16 cellular contexts compared by ENCODE assay signal in the genomic region with DNA sequence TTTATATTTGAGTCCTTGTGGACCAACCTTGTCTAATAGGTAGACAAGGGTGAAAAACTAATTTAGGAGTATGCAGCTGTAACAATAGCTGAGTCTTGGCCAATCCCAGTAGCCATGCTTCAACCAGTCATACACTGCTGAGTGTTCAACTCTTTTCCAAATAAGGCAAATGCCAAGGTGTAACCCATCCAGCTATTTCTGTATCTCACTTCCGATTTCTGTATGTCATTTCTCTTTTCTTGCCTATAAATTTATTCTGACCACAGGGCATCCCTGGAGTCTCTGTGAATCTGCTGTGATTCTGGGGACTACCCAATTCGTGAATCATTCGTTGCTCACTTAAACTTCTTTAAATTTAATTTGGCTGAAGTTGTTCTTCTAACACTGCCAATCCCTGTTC.
DNase-seq lines count a peak whose midpoint lies in the region; ATAC-seq, FAIRE-seq and TF ChIP-seq lines count a peak whose summit lies in the region.
"Had no signal": no experiment of that assay in that cellular context is flagged by ENCODE, and none has a peak within 500 bp of the region (broad histone marks: within the 10 kb centered on the region; RNA-seq: fewer than 3 reads in every experiment).

No MANE protein-coding gene starts in this region.

- peak; percentile 70 for DNase-seq in GM23248
- DNase-seq in RWPE2 (ENCODE audit: low spot score), result no peak
- peak; percentile 68 for DNase-seq in fibroblast of peridontal ligament (ENCODE audit: extremely low read depth)
- no peak for DNase-seq in suprapubic skin (ENCODE audit: low spot score in 2 of 2)
- no peak for DNase-seq in frontal cortex (ENCODE audit: low spot score in 2 of 2)
- DNase-seq: activated CD4-positive, alpha-beta T cell treated with anti-CD3 and anti-CD28 coated beads, Interleukin-2, amount 50 U/mL, for 48 hours; DMS79 treated with DMSO at 0.1 percent for 48 hours; NCI-H146; NCI-H345; stimulated activated CD4-positive, alpha-beta T cell treated with anti-CD3 and anti-CD28 coated beads, Interleukin-2, amount 100 ng/mL, for 48 hours had no signal

- H3K79me2 ChIP-seq in GM23248 (ENCODE audit: insufficient read depth), result peaks cover 94% of the 10 kb centered on the region

- H4K20me1 ChIP-seq in GM23248 (ENCODE audit: insufficient read depth), result no peaks in the 10 kb centered on the region

- peak overlapping the region; percentile 45 for H3K4me2 ChIP-seq in GM23248 (ENCODE audit: unreplicated experiment)
- H3K4me2 ChIP-seq: KMS-11 had no signal

- peaks cover 13% of the 10 kb centered on the region for H3F3A ChIP-seq in GM23248 (ENCODE audit: insufficient read depth)

- TF ChIP-seq CTCF in RWPE2 (IDR thresholded peaks at IDR 0.05; ENCODE audit: poor library complexity, severe bottlenecking) (no peak), suprapubic skin (IDR thresholded peaks at IDR 0.05) (no peak)

- no peak overlapping the region for H2AFZ ChIP-seq in GM23248

- no peaks in the 10 kb centered on the region for H3K9me3 ChIP-seq in GM23248 (ENCODE audit: low read depth)
- no peaks in the 10 kb centered on the region for H3K9me3 ChIP-seq in RWPE2 (ENCODE audit: severe bottlenecking)
- no peaks in the 10 kb centered on the region for H3K9me3 ChIP-seq in suprapubic skin

- ATAC-seq in RWPE2 (ENCODE audit: low read depth), result peak; percentile 61; the same call in 2 of the 3 replicates
- no peak for ATAC-seq in GM21515 (IDR thresholded peaks at IDR 0.05; ENCODE audit: unreplicated experiment)
- no peak for ATAC-seq in GM18873 (IDR thresholded peaks at IDR 0.05; ENCODE audit: low FRiP score, unreplicated experiment)

- no peak for TF ChIP-seq POLR2A in suprapubic skin (IDR thresholded peaks at IDR 0.05)

- H3K9me2 ChIP-seq in GM23248 (ENCODE audit: insufficient read depth), result no peaks in the 10 kb centered on the region

- H3K9ac ChIP-seq in GM23248, result no peak overlapping the region
- H3K9ac ChIP-seq: KMS-11 had no signal

- in situ Hi-C loops in GM23248 (cut with MboI), result no loop called here

- FAIRE-seq in frontal cortex (lab: Jason Lieb, UNC), result no peak
- FAIRE-seq: TTC549 had no signal

- H3K36me3 ChIP-seq in GM23248 (ENCODE audit: low read depth), result no peaks in the 10 kb centered on the region
- H3K36me3 ChIP-seq in RWPE2 (ENCODE audit: low read depth), result no peaks in the 10 kb centered on the region
- no peaks in the 10 kb centered on the region for H3K36me3 ChIP-seq in suprapubic skin

- H3K27me3 ChIP-seq in GM23248 (replicated peaks; ENCODE audit: insufficient read depth), result no peaks in the 10 kb centered on the region
- no peaks in the 10 kb centered on the region for H3K27me3 ChIP-seq in RWPE2 (ENCODE audit: insufficient read depth, poor library complexity, severe bottlenecking)
- no peaks in the 10 kb centered on the region for H3K27me3 ChIP-seq in suprapubic skin

- no peak overlapping the region for H3K4me3 ChIP-seq in GM23248
- no peak overlapping the region for H3K4me3 ChIP-seq in RWPE2 (ENCODE audit: severe bottlenecking)
- no peak overlapping the region for H3K4me3 ChIP-seq in suprapubic skin
- H3K4me3 ChIP-seq: SK-N-MC had no signal

- WGBS in GM23248 (ENCODE audit: low coverage in 1 of 2, low lambda C conversion rate in 2 of 2, missing lambda C conversion rate in 2 of 2), 2 experiments, result 37 to 49% methylated on average over 3 of the region's 3 CpGs
- 56% methylated on average over 3 of the region's 3 CpGs for WGBS in suprapubic skin

- no peak for TF ChIP-seq EP300 in suprapubic skin (IDR thresholded peaks at IDR 0.05)

- H3K27ac ChIP-seq in GM23248 (peak overlapping the region; percentile 15; the same call in 1 of the 2 replicates), RWPE2 (ENCODE audit: poor library complexity, severe bottlenecking) (no peak overlapping the region), suprapubic skin (peak overlapping the region; percentile 68)
- H3K27ac ChIP-seq: C4-2B, KMS-11, SK-N-MC had no signal

- H3K4me1 ChIP-seq in GM23248 (ENCODE audit: insufficient read depth) (peaks cover 20% of the 10 kb centered on the region), RWPE2 (ENCODE audit: insufficient read depth, poor library complexity, severe bottlenecking) (no peaks in the 10 kb centered on the region), suprapubic skin (peaks cover 10% of the 10 kb centered on the region)

Comparison
In these comparisons a context has a peak if more than half of its experiments do, and no peak if none do; other contexts are left out.
1. DNase-seq: peak in GM23248 (single experiment) and fibroblast of peridontal ligament (single experiment); none in RWPE2 (single experiment), suprapubic skin (0 of 2) and frontal cortex (0 of 2).